In genomic region chr7:107147464-107148214, GRCh38 we compare ENCODE assay signal across 1 cellular context.
TF ChIP-seq lines count a peak whose summit lies in the region.

No MANE protein-coding gene starts in this region.

TF ChIP-seq in GM23338, 12 proteins besides CTCF, POLR2A, EP300 and RAD21 (continued from another document):
- TF ChIP-seq REST (IDR thresholded peaks at IDR 0.05; ENCODE audit: unreplicated experiment), result no peak
- TF ChIP-seq ZNF114 (CRISPR knock-in tag; IDR thresholded peaks at IDR 0.05), result no peak
- no peak for TF ChIP-seq EZH2phosphoT487 (IDR thresholded peaks at IDR 0.05; ENCODE audit: unreplicated experiment)
- TF ChIP-seq EZH2 (IDR thresholded peaks at IDR 0.05; ENCODE audit: low read depth, unreplicated experiment), result no peak
- no peak for TF ChIP-seq POLR2AphosphoS5 (IDR thresholded peaks at IDR 0.05; ENCODE audit: low read depth)
